In genomic region chr1:17561561-17561985, GRCh38 we compare ENCODE assay signal across 1 cellular context.
TF ChIP-seq lines count a peak whose summit lies in the region.

No MANE protein-coding gene starts in this region.

TF ChIP-seq in IMR-90, 13 proteins besides CTCF, POLR2A, EP300 and RAD21:
- no peak for TF ChIP-seq FOS (IDR thresholded peaks at IDR 0.05; ENCODE audit: low read depth, low read length)
- TF ChIP-seq CEBPB (IDR thresholded peaks at IDR 0.05; ENCODE audit: low read depth, low read length) = no peak
- TF ChIP-seq CHD1 (IDR thresholded peaks at IDR 0.05; ENCODE audit: low read depth, low read length) = no peak
- peak; percentile 48; the same call in 1 of the 2 replicates for TF ChIP-seq USF2 (IDR thresholded peaks at IDR 0.05; ENCODE audit: low read depth, low read length)
- TF ChIP-seq MXI1 (IDR thresholded peaks at IDR 0.05; ENCODE audit: borderline replicate concordance, low read depth, low read length) = no peak
- no peak for TF ChIP-seq RCOR1 (IDR thresholded peaks at IDR 0.05; ENCODE audit: insufficient replicate concordance, low read length)
- TF ChIP-seq NFE2L2 (IDR thresholded peaks at IDR 0.05; ENCODE audit: low read depth, low read length) = no peak
- no peak for TF ChIP-seq RFX5 (IDR thresholded peaks at IDR 0.05; ENCODE audit: low read depth, low read length)
